Comparison of ENCODE assay signal across 20 cellular contexts in genomic region chr2:68272246-68272987, GRCh38. TPM values are rescaled to one million over a fixed set of nuclear protein-coding genes. Genes with fewer than 3 reads are reported as not detected.
DNase-seq lines count a peak whose midpoint lies in the region; ATAC-seq, FAIRE-seq and TF ChIP-seq lines count a peak whose summit lies in the region.
"Had no signal": no experiment of that assay in that cellular context is flagged by ENCODE, and none has a peak within 500 bp of the region (broad histone marks: within the 10 kb centered on the region; RNA-seq: fewer than 3 reads in every experiment).

No MANE protein-coding gene starts in this region.

- no peaks in the 10 kb centered on the region for H3K4me1 ChIP-seq in HEK293 (ENCODE audit: control insufficient read depth, insufficient read depth, low read length)
- peaks cover 0 to 19% (median 3%) of the 10 kb centered on the region in 3 donors for H3K4me1 ChIP-seq in gastroesophageal sphincter
- H3K4me1 ChIP-seq in pancreas, result no peaks in the 10 kb centered on the region
- no peaks in the 10 kb centered on the region for H3K4me1 ChIP-seq in mammary epithelial cell (ENCODE audit: insufficient read depth, low read length)

- H3K27me3 ChIP-seq in gastroesophageal sphincter, result no peaks in the 10 kb centered on the region
- no peaks in the 10 kb centered on the region for H3K27me3 ChIP-seq in pancreas
- H3K27me3 ChIP-seq in mammary epithelial cell (ENCODE audit: insufficient read depth, low read length), result peaks cover 3% of the 10 kb centered on the region

- BruUV-seq in mammary epithelial cell (replicated peaks; lab: Mats Ljungman, UMichigan), result no TSS peak

- ATAC-seq in gastroesophageal sphincter (peak; percentile 55), pancreas (peak in 3 of 4 donors; percentile 36 to 52 (median 49))
- ATAC-seq: GM12878; natural killer cell; stimulated activated naive CD8-positive, alpha-beta T cell treated with anti-CD3 and anti-CD28 coated beads, Interleukin-15, amount 100 ng/mL, for 72 hours had no signal

- TF ChIP-seq EP300 in gastroesophageal sphincter (IDR thresholded peaks at IDR 0.05), result no peak

- no peaks in the 10 kb centered on the region for H4K20me1 ChIP-seq in mammary epithelial cell (ENCODE audit: insufficient read depth, low read length)

- WGBS in gastroesophageal sphincter (ENCODE audit: low coverage in 1 of 2), 2 donors, result 50 to 63% methylated on average over 1 to 2 of the region's 2 CpGs
- WGBS in pancreas, 2 donors, result 75 to 76% methylated on average over 2 of the region's 2 CpGs
- 61% methylated on average over 2 of the region's 2 CpGs for WGBS in mammary epithelial cell (ENCODE audit: low coverage, missing lambda C conversion rate)

- H3K79me2 ChIP-seq in mammary epithelial cell (ENCODE audit: insufficient read depth, low read length), result no peaks in the 10 kb centered on the region

- dilution Hi-C loops in mammary epithelial cell (cut with HindIII; ENCODE audit: low sequenced_read_pairs), result no loop called here

- in situ Hi-C loops in mammary epithelial cell (cut with MboI; ENCODE audit: low sequenced_read_pairs in 2 of 2), result no loop called here

- POLR2A ChIA-PET in HEK293 (lab: Yijun Ruan, JAX), result no interaction called here

- no peak overlapping the region for H3K4me2 ChIP-seq in mammary epithelial cell (ENCODE audit: insufficient read depth, low read depth, low read length)

- no peak overlapping the region for H3K9ac ChIP-seq in mammary epithelial cell (ENCODE audit: insufficient read depth, low read length)

- CTCF ChIA-PET in HEK293 (lab: Yijun Ruan, JAX), result interaction anchor here (0.7 to 1.6 kb wide), 2 partner anchors 12 to 20 kb away, joined by 3 to 5 read pairs; no protein-coding TSS in a partner anchor
- CTCF ChIA-PET in mammary epithelial cell (lab: Charles Lee; ENCODE audit: low non-redundant PET), result no interaction called here

- peak; percentile 81 for DNase-seq in NOMO-1 treated with DMSO at 0.1 percent for 48 hours (lab: John Stamatoyannopoulos, UW; ENCODE audit: unreplicated experiment)
- no peak for DNase-seq in pancreas
- DNase-seq in activated CD4-positive, alpha-beta T cell treated with anti-CD3 and anti-CD28 coated beads for 1 hour, result no peak
- DNase-seq in mammary epithelial cell, result no peak
- no peak for DNase-seq in NCI-H345 treated with DMSO at 0.1 percent for 48 hours (lab: John Stamatoyannopoulos, UW; ENCODE audit: unreplicated experiment)
- no peak for DNase-seq in dermis blood vessel endothelial cell
- DNase-seq: activated CD4-positive, CD25-positive, alpha-beta regulatory T cell; natural killer cell; NCI-H2081 treated with DMSO at 0.1 percent for 48 hours; NCI-H69; stimulated activated CD4-positive, alpha-beta T cell treated with anti-CD3 and anti-CD28 coated beads, Interleukin-15, amount 100 ng/mL, for 24 hours; stimulated activated naive CD8-positive, alpha-beta T cell treated with anti-CD3 and anti-CD28 coated beads, Interleukin-15, amount 100 ng/mL, for 72 hours had no signal

- H3K9me3 ChIP-seq in HEK293 (ENCODE audit: control insufficient read depth, insufficient read depth, low read depth, low read length) (no peaks in the 10 kb centered on the region), gastroesophageal sphincter (no peaks in the 10 kb centered on the region), pancreas (no peaks in the 10 kb centered on the region), mammary epithelial cell (replicated peaks; ENCODE audit: insufficient read depth, low read length) (no peaks in the 10 kb centered on the region)

- TF ChIP-seq POLR2A in gastroesophageal sphincter (IDR thresholded peaks at IDR 0.05), result no peak

- no peak for TF ChIP-seq CTCF in HEK293 (tag by site-specific recombination; IDR thresholded peaks at IDR 0.05)
- no peak for TF ChIP-seq CTCF in gastroesophageal sphincter (IDR thresholded peaks at IDR 0.05)
- no peak for TF ChIP-seq CTCF in pancreas (IDR thresholded peaks at IDR 0.05)
- no peak for TF ChIP-seq CTCF in mammary epithelial cell (conservative IDR thresholded peaks at IDR 0.05 in 1 of 2, IDR thresholded peaks at IDR 0.05 in 1 of 2; ENCODE audit: extremely low read depth in 1 of 2, insufficient read depth in 1 of 2, low read depth in 1 of 2, low read length in 2 of 2)

- intact Hi-C loops in pancreas (cut with DNase I), result no loop called here
- intact Hi-C loops in mammary epithelial cell (cut with micrococcal nuclease), result no loop called here

- no peaks in the 10 kb centered on the region for H3K36me3 ChIP-seq in HEK293 (ENCODE audit: control insufficient read depth in 2 of 2, insufficient read depth in 1 of 2, low read length in 2 of 2)
- H3K36me3 ChIP-seq in gastroesophageal sphincter, result no peaks in the 10 kb centered on the region
- H3K36me3 ChIP-seq in pancreas, result no peaks in the 10 kb centered on the region
- no peaks in the 10 kb centered on the region for H3K36me3 ChIP-seq in mammary epithelial cell (ENCODE audit: insufficient read depth, low read length)

- H3K27ac ChIP-seq in HEK293 (ENCODE audit: extremely low read depth, low read depth, low read length) (no peak overlapping the region), gastroesophageal sphincter (peak overlapping the region in 1 of 4 donors; percentile 6), pancreas (no peak overlapping the region), mammary epithelial cell (ENCODE audit: insufficient read depth, low read depth, low read length) (no peak overlapping the region)

- no peak for FAIRE-seq in pancreas (lab: Jason Lieb, UNC)
- FAIRE-seq: endometrium, G401.6, GM12878, HTR-8/SVneo had no signal

- no peak overlapping the region for H3K4me3 ChIP-seq in HEK293 (ENCODE audit: low read depth, low read length)
- no peak overlapping the region for H3K4me3 ChIP-seq in gastroesophageal sphincter
- H3K4me3 ChIP-seq in pancreas, result no peak overlapping the region
- H3K4me3 ChIP-seq in mammary epithelial cell (replicated peaks in 1 of 3; ENCODE audit: insufficient read depth in 1 of 3, low read depth in 2 of 3, low read length in 3 of 3), result no peak overlapping the region
- H3K4me3 ChIP-seq: GM12878 had no signal

- no peak overlapping the region for H2AFZ ChIP-seq in mammary epithelial cell (ENCODE audit: low read depth, low read length)

TF ChIP-seq in HEK293, 187 proteins besides CTCF, POLR2A, EP300 and RAD21:
- TF ChIP-seq ZXDB (tag by site-specific recombination; IDR thresholded peaks at IDR 0.05) (no peak), EGR2 (tag by site-specific recombination; IDR thresholded peaks at IDR 0.05; ENCODE audit: low read depth) (peak; percentile 59), ZFHX2 (tag by site-specific recombination; conservative IDR thresholded peaks at IDR 0.05) (peak; percentile 35; the same call in 1 of the 2 replicates)

RNA-seq across cellular contexts. Expression of gene PPP3R1, which starts 20.1 kb away (rescaled TPM):
- total RNA-seq in gastroesophageal sphincter (10 to 100 TPM; 23.8 to 31.6 (median 29.9) TPM), pancreas (10 to 100 TPM; 15.5 to 27.4 (median 23.4) TPM), mammary epithelial cell (10 to 100 TPM; 26.5 to 59.3 TPM), dermis blood vessel endothelial cell (19.4 and 46.8 TPM in 2 replicates)
- polyA plus RNA-seq in pancreas (10 to 100 TPM in 1 of 2 donors, 1 to 10 TPM in 1; 6.1 to 12.4 TPM), mammary epithelial cell (16.6 TPM)
- polyA minus RNA-seq in mammary epithelial cell, result 36.7 TPM

RNA-seq across cellular contexts. Expression of gene CNRIP1, which starts 47.3 kb away (rescaled TPM):
- total RNA-seq in gastroesophageal sphincter (10 to 100 TPM; 22.2 to 48.1 (median 39.0) TPM), pancreas (1 to 10 TPM in 5 of 6 donors, under 1 TPM in 1; 0.85 to 4.8 (median 2.1) TPM), mammary epithelial cell (under 1 TPM in 1 of 2 donors, not detected in 1; under 0.01 TPM), dermis blood vessel endothelial cell (45.3 and 52.3 TPM in 2 replicates)
- polyA plus RNA-seq in pancreas (1 to 10 TPM; 3.7 to 6.4 TPM), mammary epithelial cell (not detected)
- polyA minus RNA-seq in mammary epithelial cell, result not detected
- total RNA-seq: activated T-helper 2 cell treated with anti-CD3 and anti-CD28 coated beads, Interferon-gamma antibody, Interleukin-2, Interleukin-4, amounts not matched to agents 10 μg/mL and 5 μg/mL and 100 μg/mL, durations not matched to agents 14 hours and 24 hours and 36 hours; GM12878; T-helper 1 cell treated with Interleukin-12 subunit alpha and Interleukin-12 subunit beta and Interleukin-4 antibody, amounts not matched to agents 30 ng/mL and 1 ng/mL, for 36 hours had no signal
- polyA plus RNA-seq: GM12878 had no signal
